Comparison of ENCODE assay signal across 9 cellular contexts in the genomic region with DNA sequence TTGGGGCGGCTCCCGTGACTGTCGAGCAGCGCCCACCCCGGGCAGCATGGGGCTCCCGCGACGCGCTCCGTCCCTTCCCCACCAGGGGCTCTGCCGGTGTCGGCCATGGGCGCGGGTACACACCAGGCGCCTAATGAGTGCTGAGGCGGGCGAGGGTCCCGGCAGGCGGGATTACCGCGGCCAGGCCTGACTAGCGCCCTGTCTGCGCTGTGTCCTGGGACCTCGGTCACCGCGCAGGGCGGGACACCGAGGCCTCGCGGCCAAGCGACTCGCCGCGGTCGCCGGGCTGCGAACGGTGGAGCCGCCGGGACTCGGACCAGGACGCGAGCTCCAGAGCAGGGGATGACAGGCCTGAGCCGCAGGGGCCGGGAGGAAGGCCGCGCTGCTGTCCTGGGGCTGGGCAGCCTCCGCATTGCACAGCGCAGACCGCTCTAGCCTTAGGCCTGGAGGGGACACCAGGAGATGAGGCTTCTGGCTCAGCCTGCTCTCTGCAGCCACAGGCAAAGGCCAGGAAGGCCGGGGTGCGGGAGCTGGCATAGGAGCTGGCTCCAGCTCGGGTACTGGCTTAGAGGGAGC. TPM values are rescaled to one million over a fixed set of nuclear protein-coding genes. Genes with fewer than 3 reads are reported as not detected.
DNase-seq lines count a peak whose midpoint lies in the region; ATAC-seq, FAIRE-seq and TF ChIP-seq lines count a peak whose summit lies in the region.
"Had no signal": no experiment of that assay in that cellular context is flagged by ENCODE, and none has a peak within 500 bp of the region (broad histone marks: within the 10 kb centered on the region; RNA-seq: fewer than 3 reads in every experiment).

No MANE protein-coding gene starts in this region.

- DNase-seq in EH (ENCODE audit: low read depth) (peak; percentile 64), brain microvascular endothelial cell (no peak), kidney (peak; percentile 89), NCI-H524 (lab: John Stamatoyannopoulos, UW) (no peak), NCI-H1436 (lab: John Stamatoyannopoulos, UW) (no peak)
- no peak for DNase-seq in stimulated activated naive CD8-positive, alpha-beta T cell treated with anti-CD3 and anti-CD28 coated beads, Interleukin-15, Interleukin-2, amounts not matched to agents 100 U/mL and 50 U/mL, for 24 hours

- H3K9me3 ChIP-seq in KOPT-K1 (ENCODE audit: insufficient read depth, low read length, poor library complexity, severe bottlenecking) (no peaks in the 10 kb centered on the region), kidney (ENCODE audit: control insufficient read depth in 1 of 2, low read length in 2 of 2) (no peaks in the 10 kb centered on the region)

- H3K36me3 ChIP-seq in KOPT-K1 (ENCODE audit: insufficient read depth, low read length) = peaks cover 34% of the 10 kb centered on the region
- peaks cover 29% of the 10 kb centered on the region for H3K36me3 ChIP-seq in brain microvascular endothelial cell (replicated peaks)
- peaks cover 10 to 27% of the 10 kb centered on the region in 2 donors for H3K36me3 ChIP-seq in kidney (ENCODE audit: control insufficient read depth in 1 of 2, insufficient read depth in 2 of 2, low read length in 2 of 2)

- peaks cover 10 to 24% of the 10 kb centered on the region in 2 donors for H3K4me1 ChIP-seq in kidney (ENCODE audit: control insufficient read depth in 1 of 2, insufficient read depth in 1 of 2, low read depth in 1 of 2, low read length in 2 of 2)

- in situ Hi-C loops in brain microvascular endothelial cell (cut with HindIII; ENCODE audit: low pct_ligation_motif_present, low sequenced_read_pairs) = no loop called here

- TF ChIP-seq CTCF in brain microvascular endothelial cell (IDR thresholded peaks at IDR 0.05; ENCODE audit: low read depth, low read length, missing control alignments) (no peak), kidney (IDR thresholded peaks at IDR 0.05; ENCODE audit: borderline replicate concordance, extremely low read depth, insufficient read depth) (no peak)

- ATAC-seq in GM21515 (IDR thresholded peaks at IDR 0.05; ENCODE audit: unreplicated experiment) = peak; percentile 17
- ATAC-seq in stimulated activated naive CD8-positive, alpha-beta T cell treated with anti-CD3 and anti-CD28 coated beads, Interleukin-15, Interleukin-2, amounts not matched to agents 100 U/mL and 50 U/mL, for 24 hours = peak; percentile 7

- peak overlapping the region in 1 of 2 donors; percentile 48 for H3K9ac ChIP-seq in kidney (ENCODE audit: low read length in 2 of 2)

- intact Hi-C loops in kidney (cut with DNase I) = no loop called here

- H3K27me3 ChIP-seq in brain microvascular endothelial cell (replicated peaks) = no peaks in the 10 kb centered on the region

- peak overlapping the region; percentile 93 for H3K4me3 ChIP-seq in brain microvascular endothelial cell (ENCODE audit: low read depth, low read length)
- peak overlapping the region; percentile 19 to 98 for H3K4me3 ChIP-seq in kidney (ENCODE audit: low read length in 2 of 2)

- FAIRE-seq in kidney (lab: Jason Lieb, UNC) = no peak

- H3K27ac ChIP-seq in KOPT-K1 (ENCODE audit: low read depth, low read length, poor library complexity, severe bottlenecking) (peak overlapping the region; percentile 88), brain microvascular endothelial cell (peak overlapping the region; percentile 43), kidney (ENCODE audit: low read depth in 2 of 2, low read length in 2 of 2) (peak overlapping the region in 1 of 2 donors; percentile 43)

RNA-seq across cellular contexts. Expression of a gene that starts 14.1 kb away (rescaled TPM):
- total RNA-seq in kidney = 8.4 TPM
- polyA plus RNA-seq in kidney (ENCODE audit: insufficient read depth, low read depth, low replicate concordance) = 3.9 TPM
- total RNA-seq: temporal lobe had no signal

RNA-seq across cellular contexts. Expression of a gene that starts 16.3 kb away (rescaled TPM):
- total RNA-seq in kidney = 7.5 TPM
- 22.6 TPM for polyA plus RNA-seq in kidney (ENCODE audit: insufficient read depth, low read depth, low replicate concordance)

RNA-seq across cellular contexts. Expression of a gene that starts 19.7 kb away (rescaled TPM):
- 16.0 TPM for total RNA-seq in kidney
- polyA plus RNA-seq in kidney (ENCODE audit: insufficient read depth, low read depth, low replicate concordance) = not detected
- total RNA-seq: temporal lobe had no signal

RNA-seq across cellular contexts. Expression of a gene that starts 29.4 kb away (rescaled TPM):
- total RNA-seq in kidney = not detected
- not detected for polyA plus RNA-seq in kidney (ENCODE audit: insufficient read depth, low read depth, low replicate concordance)
- total RNA-seq: temporal lobe had no signal

RNA-seq across cellular contexts. Expression of a gene that starts 35.7 kb away (rescaled TPM):
- total RNA-seq in kidney = not detected
- polyA plus RNA-seq in kidney (ENCODE audit: insufficient read depth, low read depth, low replicate concordance) = not detected
- total RNA-seq: temporal lobe had no signal

Comparison
In these comparisons a context has a peak if more than half of its experiments do, and no peak if none do; other contexts are left out.
1. DNase-seq: peak in EH (single experiment) and kidney (single experiment); none in brain microvascular endothelial cell (single experiment), stimulated activated naive CD8-positive, alpha-beta T cell treated with anti-CD3 and anti-CD28 coated beads, Interleukin-15, Interleukin-2, amounts not matched to agents 100 U/mL and 50 U/mL, for 24 hours (single experiment), NCI-H524 (0 of 2) and NCI-H1436 (single experiment).